Comparison of ENCODE assay signal across 8 cellular contexts in the genomic region with DNA sequence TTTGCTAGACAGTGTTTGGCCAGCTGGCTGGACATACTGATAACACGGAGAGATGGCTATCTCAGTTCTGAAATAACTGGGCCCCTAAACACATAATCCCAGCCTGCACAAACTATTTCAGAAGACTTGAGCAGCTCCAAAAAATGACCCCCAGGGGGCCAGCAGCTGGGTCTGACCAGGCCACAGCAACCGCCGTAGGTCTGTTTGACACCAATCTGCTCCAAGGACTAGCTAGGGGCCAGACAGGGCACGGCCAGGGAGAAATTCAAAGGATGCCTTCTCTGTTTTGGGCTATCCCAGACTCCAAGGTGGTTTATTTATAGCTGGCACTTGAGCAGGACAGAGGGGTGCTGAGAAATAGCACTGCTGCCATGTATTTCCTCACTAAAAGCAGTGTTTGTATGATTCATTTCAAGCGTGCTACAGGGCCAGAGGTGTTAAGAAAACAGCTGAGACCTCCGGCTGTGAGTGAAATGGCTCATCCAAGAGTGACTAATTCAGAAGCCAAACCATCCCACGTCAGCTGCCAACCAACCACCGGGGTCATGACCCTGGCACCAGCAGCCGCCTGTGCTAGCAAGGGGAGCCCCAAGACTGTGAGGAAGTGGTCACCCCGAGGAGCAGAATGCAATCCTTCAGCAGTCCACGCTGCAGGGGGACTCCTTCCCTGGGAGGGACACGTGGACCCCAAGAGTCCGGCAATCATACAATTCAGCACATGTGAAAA. TPM values are rescaled to one million over a fixed set of nuclear protein-coding genes. Genes with fewer than 3 reads are reported as not detected.
A peak's percentile ranks its signal among the peaks of the same experiment; 100 is the strongest.
DNase-seq lines count a peak whose midpoint lies in the region; ATAC-seq and TF ChIP-seq lines count a peak whose summit lies in the region.

No MANE protein-coding gene starts in this region.

- in situ Hi-C loops in IMR-90 (cut with MboI; ENCODE audit: low sequenced_read_pairs), result no loop called here

- no peak overlapping the region for H3K9ac ChIP-seq in IMR-90 (ENCODE audit: low read depth, low read length)

- H3K79me1 ChIP-seq in IMR-90 (ENCODE audit: low read depth in 1 of 2, low read length in 2 of 2), result peaks cover 40 to 82% of the 10 kb centered on the region in 2 experiments

- H3K4ac ChIP-seq in IMR-90 (ENCODE audit: low read depth, low read length), result no peak overlapping the region

- no peak overlapping the region for H2BK5ac ChIP-seq in IMR-90 (ENCODE audit: low read depth, low read length, poor library complexity, severe bottlenecking)

- no peak overlapping the region for H3K18ac ChIP-seq in IMR-90 (ENCODE audit: low read depth, low read length)

- H3K4me2 ChIP-seq in IMR-90 (ENCODE audit: low read depth, low read length), result 0 out of 2 replicates have a peak overlapping the region, but pooled peaks have one; percentile 21

- H3K14ac ChIP-seq in IMR-90 (replicated peaks; ENCODE audit: low read depth, low read length), result no peak overlapping the region

- peaks cover 15% of the 10 kb centered on the region for H3K4me1 ChIP-seq in IMR-90 (ENCODE audit: control insufficient read depth, insufficient read depth, low read length)

- peaks cover 84% of the 10 kb centered on the region for H4K20me1 ChIP-seq in IMR-90 (ENCODE audit: insufficient read depth, low read length)

- POLR2A ChIA-PET in IMR-90 (lab: Charles Lee; ENCODE audit: unreplicated experiment), result no interaction called here

- WGBS in IMR-90 (ENCODE audit: extremely low coverage in 2 of 2, insufficient read length in 1 of 2), 2 experiments, result 20% methylated on average over 1 of the region's 13 CpGs; no CpG with 5 or more reads in 1 of the 2 experiments

- H2BK15ac ChIP-seq in IMR-90 (ENCODE audit: low read depth, low read length), result no peak overlapping the region

- ATAC-seq in GM21423 (IDR thresholded peaks at IDR 0.05; ENCODE audit: unreplicated experiment), result peak; percentile 69
- peak; percentile 77 for ATAC-seq in IMR-90 (ENCODE audit: low read depth)

- DNase-seq in COR-L47 (lab: John Stamatoyannopoulos, UW) (peak; percentile 28), IMR-90 (peak; percentile 94), cardiac fibroblast (ENCODE audit: low read depth in 2 of 2) (peak; percentile 82 to 95), lung microvascular endothelial cell (ENCODE audit: low read depth in 2 of 2) (peak; percentile 66 to 94), NCI-H187 (lab: John Stamatoyannopoulos, UW) (no peak)
- DNase-seq in activated CD4-positive, CD25-positive, alpha-beta regulatory T cell (lab: John Stamatoyannopoulos, UW), result peak; percentile 19 to 59 (median 27)
- DNase-seq in stimulated activated CD8-positive, alpha-beta memory T cell treated with anti-CD3 and anti-CD28 coated beads, Interleukin-15, amount 100 ng/mL, for 48 hours (ENCODE audit: low read depth in 2 of 2), result peak; percentile 77 to 85

- no peak for TF ChIP-seq POLR2A in IMR-90 (IDR thresholded peaks at IDR 0.05; ENCODE audit: low read depth, low read length)

- H3K27ac ChIP-seq in IMR-90 (ENCODE audit: insufficient read depth, low read length), result no peak overlapping the region

- H2AFZ ChIP-seq in IMR-90 (replicated peaks; ENCODE audit: low read length, poor library complexity), result peak overlapping the region; percentile 19

- H3K4me3 ChIP-seq in IMR-90 (ENCODE audit: insufficient read depth, low read depth, low read length) (no peak overlapping the region), cardiac fibroblast (replicated peaks in 1 of 2; ENCODE audit: low read depth in 2 of 2, low read length in 2 of 2) (no peak overlapping the region)

- peaks cover 2% of the 10 kb centered on the region; the same call in 1 of the 2 replicates for H3K36me3 ChIP-seq in IMR-90 (ENCODE audit: control insufficient read depth, insufficient read depth, low read length)

- no peak overlapping the region for H3K23ac ChIP-seq in IMR-90 (ENCODE audit: low read depth, low read length)

- no peak for TF ChIP-seq RAD21 in IMR-90 (IDR thresholded peaks at IDR 0.05; ENCODE audit: low read length)

- H4K8ac ChIP-seq in IMR-90 (ENCODE audit: low read depth in 2 of 2, low read length in 2 of 2), result no peak overlapping the region

- dilution Hi-C loops in IMR-90 (cut with HindIII; ENCODE audit: low sequenced_read_pairs, unreplicated experiment), result no loop called here

- no peak overlapping the region for H2AK5ac ChIP-seq in IMR-90 (ENCODE audit: low read depth, low read length)

- H2AK9ac ChIP-seq in IMR-90 (replicated peaks; ENCODE audit: low read depth, low read length, poor library complexity), result peak overlapping the region; percentile 39

- peaks cover 23% of the 10 kb centered on the region for H3K9me1 ChIP-seq in IMR-90 (ENCODE audit: insufficient read depth, low read length)

- CTCF ChIA-PET in IMR-90 (lab: Yijun Ruan, JAX), result interaction anchor here (0.9 kb wide), 1 partner anchor 9 kb away, joined by 3 read pairs; no protein-coding TSS in a partner anchor

- H4K91ac ChIP-seq in IMR-90 (ENCODE audit: insufficient read depth, low read depth, low read length), result no peak overlapping the region

- intact Hi-C loops in IMR-90 (cut with micrococcal nuclease), result no loop called here

- BruUV-seq in IMR-90 (replicated peaks; lab: Mats Ljungman, UMichigan), result no TSS peak

- no peak overlapping the region for H2BK20ac ChIP-seq in IMR-90 (ENCODE audit: low read depth, low read length)

- H3K56ac ChIP-seq in IMR-90 (ENCODE audit: extremely low read depth, insufficient read depth, low read length), result no peak overlapping the region

- H3K27me3 ChIP-seq in IMR-90 (ENCODE audit: control insufficient read depth, insufficient read depth, low read length), result no peaks in the 10 kb centered on the region

- no peak overlapping the region for H2BK120ac ChIP-seq in IMR-90 (ENCODE audit: low read depth, low read length)

- H4K5ac ChIP-seq in IMR-90 (ENCODE audit: low read depth, low read length), result no peak overlapping the region

- TF ChIP-seq CTCF in IMR-90 (conservative IDR thresholded peaks at IDR 0.05; ENCODE audit: low read depth, low read length) (no peak), cardiac fibroblast (IDR thresholded peaks at IDR 0.05; ENCODE audit: low read depth, low read length) (no peak)

- no peaks in the 10 kb centered on the region for H3K9me3 ChIP-seq in IMR-90 (ENCODE audit: control insufficient read depth, insufficient read depth, low read length)

TF ChIP-seq in IMR-90, 13 proteins besides CTCF, POLR2A, EP300 and RAD21:
- peak; percentile 97 for TF ChIP-seq FOS (IDR thresholded peaks at IDR 0.05; ENCODE audit: low read depth, low read length)
- no peak for TF ChIP-seq RFX5 (IDR thresholded peaks at IDR 0.05; ENCODE audit: low read depth, low read length)
- peak; percentile 100 for TF ChIP-seq BHLHE40 (IDR thresholded peaks at IDR 0.05; ENCODE audit: low read depth, low read length)
- no peak for TF ChIP-seq MXI1 (IDR thresholded peaks at IDR 0.05; ENCODE audit: borderline replicate concordance, low read depth, low read length)
- TF ChIP-seq CEBPB (IDR thresholded peaks at IDR 0.05; ENCODE audit: low read depth, low read length), result peak; percentile 86
- no peak for TF ChIP-seq MAZ (IDR thresholded peaks at IDR 0.05; ENCODE audit: borderline replicate concordance, low read depth, low read length)
- TF ChIP-seq RCOR1 (IDR thresholded peaks at IDR 0.05; ENCODE audit: insufficient replicate concordance, low read length), result peak; percentile 87

RNA-seq across cellular contexts. Expression of gene GGA2, which starts 5.7 kb away (rescaled TPM):
- total RNA-seq in IMR-90 (2012; rRNA removed), result 16.5 and 23.9 TPM in 2 replicates
- polyA plus RNA-seq in IMR-90 (2012; rRNA removed), result 24.6 and 30.1 TPM in 2 replicates
- 10.5 and 11.2 TPM in 2 replicates for polyA plus RNA-seq in IMR-90 (2012; cell fraction: cytosol; rRNA removed)
- polyA plus RNA-seq in IMR-90 (2012; cell fraction: nucleus; rRNA removed; ENCODE audit: low replicate concordance), result 35.3 and 69.6 TPM in 2 replicates
- 22.9 and 28.4 TPM in 2 replicates for total RNA-seq in lung microvascular endothelial cell

RNA-seq across cellular contexts. Expression of gene COG7, which starts 51.6 kb away (rescaled TPM):
- total RNA-seq in IMR-90 (2012; rRNA removed) (25.6 and 28.5 TPM in 2 replicates), lung microvascular endothelial cell (8.7 and 10.9 TPM in 2 replicates)
- 43.7 and 49.2 TPM in 2 replicates for polyA plus RNA-seq in IMR-90 (2012; rRNA removed)
- polyA plus RNA-seq in IMR-90 (2012; cell fraction: cytosol; rRNA removed), result 22.4 and 39.2 TPM in 2 replicates
- polyA plus RNA-seq in IMR-90 (2012; cell fraction: nucleus; rRNA removed; ENCODE audit: low replicate concordance), result 79.3 and 108 TPM in 2 replicates

RNA-seq across cellular contexts. Expression of gene EARS2, which starts 52.5 kb away (rescaled TPM):
- total RNA-seq in IMR-90 (2012; rRNA removed) (23.3 and 28.1 TPM in 2 replicates), lung microvascular endothelial cell (12.6 and 16.1 TPM in 2 replicates)
- 37.7 and 37.8 TPM in 2 replicates for polyA plus RNA-seq in IMR-90 (2012; rRNA removed)
- 11.8 and 19.7 TPM in 2 replicates for polyA plus RNA-seq in IMR-90 (2012; cell fraction: cytosol; rRNA removed)
- 32.3 and 45.8 TPM in 2 replicates for polyA plus RNA-seq in IMR-90 (2012; cell fraction: nucleus; rRNA removed; ENCODE audit: low replicate concordance)

RNA-seq across cellular contexts. Expression of gene UBFD1, which starts 52.9 kb away (rescaled TPM):
- total RNA-seq in IMR-90 (2012; rRNA removed) (39.3 and 48.9 TPM in 2 replicates), lung microvascular endothelial cell (39.7 and 68.5 TPM in 2 replicates)
- 48.4 and 55.0 TPM in 2 replicates for polyA plus RNA-seq in IMR-90 (2012; rRNA removed)
- 29.3 and 70.8 TPM in 2 replicates for polyA plus RNA-seq in IMR-90 (2012; cell fraction: cytosol; rRNA removed)
- 68.5 and 100.0 TPM in 2 replicates for polyA plus RNA-seq in IMR-90 (2012; cell fraction: nucleus; rRNA removed; ENCODE audit: low replicate concordance)

Comparison
In these comparisons a context has a peak if more than half of its experiments do, and no peak if none do; other contexts are left out.
1. DNase-seq: peak in COR-L47 (single experiment), IMR-90 (single experiment), activated CD4-positive, CD25-positive, alpha-beta regulatory T cell (4 of 4), cardiac fibroblast (2 of 2), lung microvascular endothelial cell (2 of 2) and stimulated activated CD8-positive, alpha-beta memory T cell treated with anti-CD3 and anti-CD28 coated beads, Interleukin-15, amount 100 ng/mL, for 48 hours (2 of 2); none in NCI-H187 (0 of 2).